Comparison of ENCODE assay signal across 10 cellular contexts in genomic region chr9:92664394-92665152, GRCh38. TPM values are rescaled to one million over a fixed set of nuclear protein-coding genes. Genes with fewer than 3 reads are reported as not detected.
A peak's percentile ranks its signal among the peaks of the same experiment; 100 is the strongest.
DNase-seq lines count a peak whose midpoint lies in the region; ATAC-seq and TF ChIP-seq lines count a peak whose summit lies in the region.
"Had no signal": no experiment of that assay in that cellular context is flagged by ENCODE, and none has a peak within 500 bp of the region (broad histone marks: within the 10 kb centered on the region; RNA-seq: fewer than 3 reads in every experiment).

No MANE protein-coding gene starts in this region.

- no peak for TF ChIP-seq CTCF in brain microvascular endothelial cell (IDR thresholded peaks at IDR 0.05; ENCODE audit: low read depth, low read length, missing control alignments)

- peaks cover 7% of the 10 kb centered on the region for H3K36me3 Mint-ChIP-seq in activated CD8-positive, alpha-beta memory T cell treated with anti-CD3 and anti-CD28 coated beads, Interleukin-2, amount 10 ng/mL, durations not matched to agents 7 days and 5 days

- peak overlapping the region; percentile 79 for H3K27ac Mint-ChIP-seq in activated CD8-positive, alpha-beta memory T cell treated with anti-CD3 and anti-CD28 coated beads, Interleukin-2, amount 10 ng/mL, durations not matched to agents 7 days and 5 days

- H3K4me3 ChIP-seq in brain microvascular endothelial cell (ENCODE audit: low read depth, low read length), result no peak overlapping the region

- H3K27me3 ChIP-seq in brain microvascular endothelial cell (replicated peaks), result no peaks in the 10 kb centered on the region

- no peaks in the 10 kb centered on the region for H3K9me3 Mint-ChIP-seq in activated CD8-positive, alpha-beta memory T cell treated with anti-CD3 and anti-CD28 coated beads, Interleukin-2, amount 10 ng/mL, durations not matched to agents 7 days and 5 days (ENCODE audit: low read depth)
- H3K9me3 Mint-ChIP-seq: nephron had no signal

- peaks cover 51% of the 10 kb centered on the region for H3K4me1 Mint-ChIP-seq in activated CD8-positive, alpha-beta memory T cell treated with anti-CD3 and anti-CD28 coated beads, Interleukin-2, amount 10 ng/mL, durations not matched to agents 7 days and 5 days

- H3K27me3 Mint-ChIP-seq in activated CD8-positive, alpha-beta memory T cell treated with anti-CD3 and anti-CD28 coated beads, Interleukin-2, amount 10 ng/mL, durations not matched to agents 7 days and 5 days, result no peaks in the 10 kb centered on the region

- peak; percentile 80 for DNase-seq in activated CD8-positive, alpha-beta memory T cell treated with anti-CD3 and anti-CD28 coated beads, Interleukin-2, amount 10 ng/mL, durations not matched to agents 7 days and 5 days
- no peak for DNase-seq in activated CD8-positive, alpha-beta memory T cell treated with anti-CD3 and anti-CD28 coated beads, Interleukin-2, amount 50 U/mL, for 48 hours
- DNase-seq in M059J (ENCODE audit: low read depth) (peak; percentile 65), brain microvascular endothelial cell (peak; percentile 27), amniotic stem cell (lab: John Stamatoyannopoulos, UW) (no peak), cerebellum (ENCODE audit: low spot score) (no peak), NCI-H2196 treated with DMSO at 0.1 percent for 48 hours (lab: John Stamatoyannopoulos, UW; ENCODE audit: unreplicated experiment) (no peak)
- peak; percentile 40 for DNase-seq in stimulated activated CD8-positive, alpha-beta memory T cell treated with anti-CD3 and anti-CD28 coated beads, Interleukin-4, amount 100 ng/mL, for 48 hours
- DNase-seq: NCI-H82 had no signal

- CTCF ChIA-PET in activated CD8-positive, alpha-beta memory T cell treated with anti-CD3 and anti-CD28 coated beads, Interleukin-2, amount 10 ng/mL, durations not matched to agents 7 days and 5 days (lab: Charles Lee), result interaction anchor here (0.8 to 1.0 kb wide), 2 partner anchors 9 to 525 kb away, joined by 3 read pairs; no protein-coding TSS in a partner anchor

- in situ Hi-C loops in brain microvascular endothelial cell (cut with HindIII; ENCODE audit: low pct_ligation_motif_present, low sequenced_read_pairs), result no loop called here

- peak; percentile 74 for ATAC-seq in activated CD8-positive, alpha-beta memory T cell treated with anti-CD3 and anti-CD28 coated beads, Interleukin-2, amount 10 ng/mL, durations not matched to agents 7 days and 5 days

- H3K36me3 ChIP-seq in brain microvascular endothelial cell (replicated peaks), result peaks cover 10% of the 10 kb centered on the region

- H3K27ac ChIP-seq in brain microvascular endothelial cell, result peak overlapping the region; percentile 53

- peak overlapping the region; percentile 27 for H3K4me3 Mint-ChIP-seq in activated CD8-positive, alpha-beta memory T cell treated with anti-CD3 and anti-CD28 coated beads, Interleukin-2, amount 10 ng/mL, durations not matched to agents 7 days and 5 days

RNA-seq across cellular contexts. Expression of gene IPPK, which starts 5.4 kb away (rescaled TPM):
- 10 to 100 TPM; 11.4 to 15.1 TPM for total RNA-seq in activated CD8-positive, alpha-beta memory T cell treated with anti-CD3 and anti-CD28 coated beads, Interleukin-2, amount 10 ng/mL, durations not matched to agents 7 days and 5 days
- 9.6 and 24.5 TPM in 2 replicates for total RNA-seq in M059J (2014; rRNA removed; shearing (Covaris generic))
- 11.3 TPM for total RNA-seq in cerebellum

Comparison
In these comparisons a context has a peak if more than half of its experiments do, and no peak if none do; other contexts are left out.
1. DNase-seq: peak in activated CD8-positive, alpha-beta memory T cell treated with anti-CD3 and anti-CD28 coated beads, Interleukin-2, amount 10 ng/mL, durations not matched to agents 7 days and 5 days (single experiment), M059J (single experiment), brain microvascular endothelial cell (single experiment) and stimulated activated CD8-positive, alpha-beta memory T cell treated with anti-CD3 and anti-CD28 coated beads, Interleukin-4, amount 100 ng/mL, for 48 hours (single experiment); none in activated CD8-positive, alpha-beta memory T cell treated with anti-CD3 and anti-CD28 coated beads, Interleukin-2, amount 50 U/mL, for 48 hours (single experiment), amniotic stem cell (single experiment), cerebellum (single experiment) and NCI-H2196 treated with DMSO at 0.1 percent for 48 hours (single experiment).